15 cellular contexts compared by ENCODE assay signal in genomic region chr7:134879815-134880475, GRCh38.
A peak's percentile ranks its signal among the peaks of the same experiment; 100 is the strongest.
DNase-seq lines count a peak whose midpoint lies in the region; TF ChIP-seq lines count a peak whose summit lies in the region.
"Had no signal": no experiment of that assay in that cellular context is flagged by ENCODE, and none has a peak within 500 bp of the region (broad histone marks: within the 10 kb centered on the region; RNA-seq: fewer than 3 reads in every experiment).

No MANE protein-coding gene starts in this region.

- in situ Hi-C loops in transverse colon (cut with MboI; ENCODE audit: low pct_ligation_motif_present in 1 of 4, low pct_unique_long_range_greater_than_20kb in 1 of 4, low sequenced_read_pairs in 3 of 4): no loop called here

- no peaks in the 10 kb centered on the region for H3K27me3 Mint-ChIP-seq in osteocyte (ENCODE audit: unreplicated experiment)
- H3K27me3 Mint-ChIP-seq: CD4-positive, CD25-positive, alpha-beta regulatory T cell had no signal

- intact Hi-C loops in transverse colon (cut with DNase I; ENCODE audit: low total_unique reads): no loop called here

- H3K4me3 Mint-ChIP-seq in osteocyte (ENCODE audit: unreplicated experiment): peak overlapping the region; percentile 10
- H3K4me3 Mint-ChIP-seq: CD4-positive, CD25-positive, alpha-beta regulatory T cell had no signal

- H3K4me3 ChIP-seq in coronary artery: no peak overlapping the region
- no peak overlapping the region for H3K4me3 ChIP-seq in transverse colon
- H3K4me3 ChIP-seq: PC-9 had no signal

- peak; percentile 79 to 89 for DNase-seq in NCI-H526 (lab: John Stamatoyannopoulos, UW)
- DNase-seq in coronary artery (ENCODE audit: low spot score): no peak
- DNase-seq in osteocyte (ENCODE audit: extremely low spot score, unreplicated experiment): no peak
- no peak for DNase-seq in transverse colon
- no peak for DNase-seq in UCSD-AML1 (lab: John Stamatoyannopoulos, UW; ENCODE audit: unreplicated experiment)
- no peak for DNase-seq in SHP77 (lab: John Stamatoyannopoulos, UW)
- DNase-seq in middle frontal gyrus (ENCODE audit: extremely low spot score, low spot score): no peak
- DNase-seq: ACHN; CD4-positive, CD25-positive, alpha-beta regulatory T cell; DMS79; KBM-7; NCI-H1436 treated with DMSO at 0.1 percent for 48 hours; NCI-H226; NCI-H774; PC-9 had no signal

- H3K27ac ChIP-seq in coronary artery: peak overlapping the region; percentile 9 to 14
- peak overlapping the region; percentile 33 to 59 (median 56) for H3K27ac ChIP-seq in transverse colon
- H3K27ac ChIP-seq: PC-9 had no signal

- H3K4me1 ChIP-seq in transverse colon: peaks cover 0 to 20% (median 0%) of the 10 kb centered on the region in 4 donors

- H3K36me3 ChIP-seq in transverse colon: no peaks in the 10 kb centered on the region

- H3K36me3 Mint-ChIP-seq in osteocyte (ENCODE audit: unreplicated experiment): peaks cover 21% of the 10 kb centered on the region
- H3K36me3 Mint-ChIP-seq: CD4-positive, CD25-positive, alpha-beta regulatory T cell had no signal

- no peak for TF ChIP-seq CTCF in coronary artery (IDR thresholded peaks at IDR 0.05)
- no peak for TF ChIP-seq CTCF in osteocyte (IDR thresholded peaks at IDR 0.05)
- no peak for TF ChIP-seq CTCF in transverse colon (IDR thresholded peaks at IDR 0.05)

- H3K4me1 Mint-ChIP-seq in osteocyte (ENCODE audit: unreplicated experiment): peaks cover 85% of the 10 kb centered on the region
- H3K4me1 Mint-ChIP-seq: CD4-positive, CD25-positive, alpha-beta regulatory T cell had no signal

- no peak for TF ChIP-seq EP300 in transverse colon (IDR thresholded peaks at IDR 0.05; ENCODE audit: low read depth)

- TF ChIP-seq POLR2A in transverse colon (IDR thresholded peaks at IDR 0.05): no peak

- H3K27me3 ChIP-seq in transverse colon: no peaks in the 10 kb centered on the region

- H3K9me3 Mint-ChIP-seq in osteocyte (ENCODE audit: unreplicated experiment): no peaks in the 10 kb centered on the region
- H3K9me3 Mint-ChIP-seq: CD4-positive, CD25-positive, alpha-beta regulatory T cell had no signal

- H3K9me3 ChIP-seq in transverse colon: no peaks in the 10 kb centered on the region

- 45 to 64% methylated on average over 3 to 4 of the region's 4 CpGs for WGBS in transverse colon (ENCODE audit: low coverage in 1 of 2), 2 donors

- H3K27ac Mint-ChIP-seq in osteocyte (ENCODE audit: unreplicated experiment): peak overlapping the region; percentile 91
- H3K27ac Mint-ChIP-seq: CD4-positive, CD25-positive, alpha-beta regulatory T cell had no signal

Comparison
In these comparisons a context has a peak if more than half of its experiments do, and no peak if none do; other contexts are left out.
1. DNase-seq: peak in NCI-H526 (2 of 2); none in coronary artery (single experiment), osteocyte (single experiment), transverse colon (single experiment), UCSD-AML1 (single experiment), SHP77 (0 of 2) and middle frontal gyrus (single experiment).